In the genomic region with DNA sequence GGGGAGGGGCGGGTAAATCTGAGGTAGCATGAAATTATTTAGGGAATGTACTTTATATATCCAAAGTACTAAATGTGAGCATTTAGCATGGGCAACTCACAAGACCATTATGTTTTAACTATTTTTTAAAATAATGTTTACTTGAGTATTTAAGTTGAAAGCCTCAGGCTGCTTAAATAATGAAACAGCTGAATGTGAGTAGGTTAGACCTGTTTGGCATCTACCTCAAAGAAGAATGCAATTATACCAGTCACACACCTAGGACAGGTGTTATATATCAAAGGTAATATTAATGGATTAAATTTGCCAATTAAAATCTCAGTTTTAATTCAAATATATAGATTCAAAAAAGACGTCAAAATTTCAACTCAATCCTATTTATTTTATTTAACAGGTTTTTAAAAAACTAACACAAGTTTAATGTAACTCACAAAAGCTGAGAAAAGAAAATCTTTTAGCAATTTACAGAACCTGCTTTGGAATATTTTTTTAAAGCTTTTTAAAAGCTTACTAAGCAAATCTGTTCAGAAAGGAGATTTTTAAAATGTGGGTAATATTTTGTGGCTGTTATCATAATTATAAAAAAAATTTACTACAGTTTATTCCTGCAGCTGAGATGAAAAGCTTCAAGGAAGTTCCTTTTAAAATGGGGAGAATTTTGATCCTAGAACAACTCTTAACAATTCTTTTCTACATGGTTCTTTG, we compare ENCODE assay signal across 22 cellular contexts.
DNase-seq lines count a peak whose midpoint lies in the region; ATAC-seq, FAIRE-seq and TF ChIP-seq lines count a peak whose summit lies in the region.
"Had no signal": no experiment of that assay in that cellular context is flagged by ENCODE, and none has a peak within 500 bp of the region (broad histone marks: within the 10 kb centered on the region; RNA-seq: fewer than 3 reads in every experiment).

No MANE protein-coding gene starts in this region.

- peaks cover 12% of the 10 kb centered on the region for H4K20me1 ChIP-seq in hepatocyte (ENCODE audit: insufficient read depth, poor library complexity, severe bottlenecking)

- no peak overlapping the region for H4K91ac ChIP-seq in mesenchymal stem cell (ENCODE audit: low read length)

- H3K9ac ChIP-seq in mesenchymal stem cell (ENCODE audit: low read length): no peak overlapping the region

- H4K8ac ChIP-seq in mesenchymal stem cell (ENCODE audit: low read length): no peak overlapping the region

- H3K4me3 ChIP-seq in hepatocyte: no peak overlapping the region
- H3K4me3 ChIP-seq in mesenchymal stem cell (ENCODE audit: insufficient read depth in 1 of 2, low read depth in 1 of 2, low read length in 2 of 2): no peak overlapping the region
- no peak overlapping the region for H3K4me3 ChIP-seq in lower lobe of right lung
- H3K4me3 ChIP-seq: cardiac muscle cell, psoas muscle had no signal

- TF ChIP-seq CTCF in hepatocyte (IDR thresholded peaks at IDR 0.05; ENCODE audit: poor library complexity) (no peak), lower lobe of right lung (IDR thresholded peaks at IDR 0.05) (no peak)

- H2AK5ac ChIP-seq in mesenchymal stem cell (ENCODE audit: low read length, severe bottlenecking): no peak overlapping the region

- DNase-seq in H54 (ENCODE audit: insufficient read length, low spot score): no peak
- peak in 2 of 3 experiments; percentile 19 to 75 for DNase-seq in NCI-H1417 (lab: John Stamatoyannopoulos, UW)
- no peak for DNase-seq in RCC 7860 (ENCODE audit: low spot score)
- DNase-seq in hepatocyte (ENCODE audit: low spot score): no peak
- no peak for DNase-seq in mesenchymal stem cell
- no peak for DNase-seq in retina
- DNase-seq in lower lobe of right lung: no peak
- DNase-seq in stimulated activated CD4-positive, alpha-beta T cell treated with anti-CD3 and anti-CD28 coated beads, Interleukin-4, amount 100 ng/mL, for 4 hours: no peak
- DNase-seq: activated B cell treated with CpG ODN at 0.5 μM for 24 hours; activated CD4-positive, alpha-beta T cell treated with anti-CD3 and anti-CD28 coated beads, Interleukin-2, amount 50 U/mL, for 48 hours; activated CD8-positive, alpha-beta memory T cell treated with anti-CD3 and anti-CD28 coated beads, Interleukin-2, amount 50 U/mL, for 4 hours; anterior cingulate cortex; CD4-positive, alpha-beta memory T cell; cortex of kidney; GOT3; Karpas-422; kidney glomerular epithelial cell; MV-4-11; NCI-H2107; psoas muscle had no signal

- no peak overlapping the region for H3K18ac ChIP-seq in mesenchymal stem cell (ENCODE audit: low read depth in 1 of 2, low read length in 2 of 2)

- H3K23ac ChIP-seq in mesenchymal stem cell (ENCODE audit: low read length in 2 of 2): no peak overlapping the region

- TF ChIP-seq POLR2A in H54 (IDR thresholded peaks at IDR 0.05; ENCODE audit: low read depth, low read length): no peak

- H3K4me1 ChIP-seq in hepatocyte (ENCODE audit: insufficient read depth) (peaks cover 25% of the 10 kb centered on the region), mesenchymal stem cell (ENCODE audit: control insufficient read depth, insufficient read depth, low read depth, low read length) (no peaks in the 10 kb centered on the region), lower lobe of right lung (no peaks in the 10 kb centered on the region)

- H3K27ac ChIP-seq in hepatocyte (peak overlapping the region; percentile 61), mesenchymal stem cell (ENCODE audit: low read length, poor library complexity, severe bottlenecking) (no peak overlapping the region), lower lobe of right lung (no peak overlapping the region)
- H3K27ac ChIP-seq: psoas muscle had no signal

- H2BK5ac ChIP-seq in mesenchymal stem cell (ENCODE audit: low read depth, low read length, poor library complexity, severe bottlenecking): no peak overlapping the region

- intact Hi-C loops in lower lobe of right lung (cut with DNase I): no loop called here

- H3K4ac ChIP-seq in mesenchymal stem cell (ENCODE audit: low read depth in 1 of 2, low read length in 2 of 2): no peak overlapping the region

- ATAC-seq in lower lobe of right lung: no peak
- ATAC-seq: activated T-helper 17 cell treated with anti-CD3 and anti-CD28 coated beads, Interleukin-2, amount 50 U/mL, for 72 hours; psoas muscle had no signal

- no peaks in the 10 kb centered on the region for H3K27me3 ChIP-seq in hepatocyte
- H3K27me3 ChIP-seq in mesenchymal stem cell (ENCODE audit: control insufficient read depth in 1 of 2, insufficient read depth in 1 of 2, low read length in 2 of 2): no peaks in the 10 kb centered on the region
- no peaks in the 10 kb centered on the region for H3K27me3 ChIP-seq in lower lobe of right lung (ENCODE audit: low read depth)
- H3K27me3 ChIP-seq: cardiac muscle cell had no signal

- H3K9me3 ChIP-seq in hepatocyte (ENCODE audit: low read depth): no peaks in the 10 kb centered on the region
- H3K9me3 ChIP-seq in mesenchymal stem cell (ENCODE audit: control insufficient read depth, low read length): no peaks in the 10 kb centered on the region
- no peaks in the 10 kb centered on the region for H3K9me3 ChIP-seq in lower lobe of right lung
- H3K9me3 ChIP-seq: psoas muscle had no signal

- H2AFZ ChIP-seq in hepatocyte (no peak overlapping the region), mesenchymal stem cell (ENCODE audit: low read depth, low read length) (no peak overlapping the region)

- H2BK12ac ChIP-seq in mesenchymal stem cell (ENCODE audit: low read length in 2 of 2): no peak overlapping the region

- no peak overlapping the region for H3K14ac ChIP-seq in mesenchymal stem cell (ENCODE audit: low read length in 2 of 2)

- 87% methylated on average over 2 of the region's 2 CpGs for WGBS in hepatocyte (ENCODE audit: low lambda C conversion rate, missing lambda C conversion rate)
- WGBS in mesenchymal stem cell: no CpG with 5 or more reads among the region's 2 CpGs

- H2BK15ac ChIP-seq in mesenchymal stem cell (ENCODE audit: low read depth, poor library complexity, severe bottlenecking): no peak overlapping the region

- peak; percentile 45 for FAIRE-seq in H54 (lab: Jason Lieb, UNC)
- peak; percentile 57 for FAIRE-seq in RCC 7860 (lab: Jason Lieb, UNC)

- peaks cover 9% of the 10 kb centered on the region for H3K79me1 ChIP-seq in mesenchymal stem cell (replicated peaks; ENCODE audit: low read length, poor library complexity, severe bottlenecking)

- peaks cover 78% of the 10 kb centered on the region for H3K79me2 ChIP-seq in hepatocyte

- no peak overlapping the region for H2BK120ac ChIP-seq in mesenchymal stem cell (ENCODE audit: low read depth, low read length)

- H3K36me3 ChIP-seq in hepatocyte (replicated peaks; ENCODE audit: insufficient read depth, low read depth) (no peaks in the 10 kb centered on the region), mesenchymal stem cell (ENCODE audit: control insufficient read depth in 1 of 2, insufficient read depth in 2 of 2, low read depth in 1 of 2, low read length in 2 of 2) (peaks cover 3 to 32% of the 10 kb centered on the region in 2 experiments), lower lobe of right lung (peaks cover 3% of the 10 kb centered on the region)

- no peaks in the 10 kb centered on the region for H3K9me2 ChIP-seq in hepatocyte (replicated peaks; ENCODE audit: insufficient read depth)

- peak overlapping the region; percentile 29 for H3K4me2 ChIP-seq in hepatocyte
- no peak overlapping the region for H3K4me2 ChIP-seq in mesenchymal stem cell (ENCODE audit: low read length, poor library complexity, severe bottlenecking)

Comparison
In these comparisons a context has a peak if more than half of its experiments do, and no peak if none do; other contexts are left out.
1. DNase-seq: peak in NCI-H1417 (2 of 3); none in H54 (single experiment), RCC 7860 (single experiment), hepatocyte (single experiment), mesenchymal stem cell (single experiment), retina (single experiment), lower lobe of right lung (single experiment) and stimulated activated CD4-positive, alpha-beta T cell treated with anti-CD3 and anti-CD28 coated beads, Interleukin-4, amount 100 ng/mL, for 4 hours (0 of 2).